ENCODE assay signal across 21 cellular contexts in genomic region chr3:32316319-32316718, GRCh38.
DNase-seq lines count a peak whose midpoint lies in the region; ATAC-seq, FAIRE-seq and TF ChIP-seq lines count a peak whose summit lies in the region.
"Had no signal": no experiment of that assay in that cellular context is flagged by ENCODE, and none has a peak within 500 bp of the region (broad histone marks: within the 10 kb centered on the region; RNA-seq: fewer than 3 reads in every experiment).

No MANE protein-coding gene starts in this region.

- in situ Hi-C loops in HepG2 (cut with HindIII; ENCODE audit: extremely low pct_ligation_motif_present, low pct_unique_long_range_greater_than_20kb) = no loop called here

- H3K4me3 Mint-ChIP-seq in mesothelial cell of epicardium = no peak overlapping the region
- H3K4me3 Mint-ChIP-seq: CD14-positive monocyte; CD8-positive, alpha-beta T cell had no signal

- H3K79me2 ChIP-seq in HepG2 (ENCODE audit: insufficient read depth, low read length) = peaks cover 3% of the 10 kb centered on the region

- H2AFZ ChIP-seq in HepG2 (ENCODE audit: low read length) = no peak overlapping the region

- CTCF ChIA-PET in HepG2 (lab: Yijun Ruan, JAX; ENCODE audit: low intra/inter-chr PET ratio, low total read pairs) = no interaction called here

- intact Hi-C loops in HepG2 (cut with micrococcal nuclease; ENCODE audit: unreplicated experiment) (no loop called here), right lobe of liver (cut with DNase I) (no loop called here), ovary (cut with DNase I) (no loop called here)

- H3K9me3 ChIP-seq in HepG2 (ENCODE audit: low read length) (no peaks in the 10 kb centered on the region), right lobe of liver (no peaks in the 10 kb centered on the region), ovary (no peaks in the 10 kb centered on the region)

- peak overlapping the region; percentile 35 for H3K27ac ChIP-seq in HepG2 (ENCODE audit: extremely low read length, insufficient read depth, low read length)
- H3K27ac ChIP-seq in right lobe of liver = no peak overlapping the region
- no peak overlapping the region for H3K27ac ChIP-seq in ovary
- H3K27ac ChIP-seq: HL-60 had no signal

- H3K9ac ChIP-seq in HepG2 (ENCODE audit: insufficient read depth, low read depth, low read length) = no peak overlapping the region

- POLR2A ChIA-PET in HepG2 (lab: Yijun Ruan, JAX) = interaction anchor here (0.9 kb wide), 1 partner anchor 12 kb away, joined by 3 read pairs; no protein-coding TSS in a partner anchor

- ATAC-seq in HepG2 = peak; percentile 73
- ATAC-seq in right lobe of liver = no peak
- ATAC-seq: CD8-positive, alpha-beta T cell; HCT116; K562 had no signal

- H3K27me3 ChIP-seq in HepG2 (ENCODE audit: control insufficient read depth in 1 of 2, insufficient read depth in 2 of 2, low read length in 2 of 2) (no peaks in the 10 kb centered on the region), right lobe of liver (no peaks in the 10 kb centered on the region), ovary (no peaks in the 10 kb centered on the region)

- no peaks in the 10 kb centered on the region for H3K36me3 ChIP-seq in HepG2 (replicated peaks in 1 of 2; ENCODE audit: control insufficient read depth in 1 of 2, insufficient read depth in 2 of 2, low read length in 2 of 2)
- no peaks in the 10 kb centered on the region for H3K36me3 ChIP-seq in right lobe of liver
- no peaks in the 10 kb centered on the region for H3K36me3 ChIP-seq in ovary

- peak overlapping the region; percentile 42; the same call in 1 of the 2 replicates for H3K4me2 ChIP-seq in HepG2 (ENCODE audit: low read depth, low read length)

- BruUV-seq in HepG2 (replicated peaks; lab: Mats Ljungman, UMichigan) = no TSS peak

- no peak for TF ChIP-seq EP300 in HepG2 (IDR thresholded peaks at IDR 0.05; ENCODE audit: low read depth in 2 of 2, low read length in 2 of 2)
- no peak for TF ChIP-seq EP300 in HepG2 (CRISPR knock-in tag; IDR thresholded peaks at IDR 0.05; ENCODE audit: borderline replicate concordance)
- no peak for TF ChIP-seq EP300 in ovary (IDR thresholded peaks at IDR 0.05)

- TF ChIP-seq POLR2A in HepG2 (IDR thresholded peaks at IDR 0.05; ENCODE audit: insufficient read depth in 1 of 2, low read depth in 2 of 2, low read length in 2 of 2) (no peak), right lobe of liver (IDR thresholded peaks at IDR 0.05) (no peak), ovary (IDR thresholded peaks at IDR 0.05) (no peak)

- WGBS in HepG2 (ENCODE audit: low lambda C conversion rate) = 32% methylated on average over 2 of the region's 2 CpGs
- WGBS in right lobe of liver (ENCODE audit: insufficient coverage, low coverage, low lambda C conversion rate, missing lambda C conversion rate) = 65% methylated on average over 2 of the region's 2 CpGs
- WGBS in ovary, 3 donors = 66 to 70% (median 66%) methylated on average over 2 of the region's 2 CpGs

- peak overlapping the region; percentile 11 for H3K27ac Mint-ChIP-seq in mesothelial cell of epicardium
- H3K27ac Mint-ChIP-seq: CD14-positive monocyte; CD8-positive, alpha-beta T cell had no signal

- 0 out of 2 replicates have a peak, but pooled peaks cover 3% of the 10 kb centered on the region for H4K20me1 ChIP-seq in HepG2 (ENCODE audit: insufficient read depth, low read length)

- H3K4me3 ChIP-seq in HepG2 (replicated peaks in 1 of 3; ENCODE audit: insufficient read depth in 1 of 3, low read depth in 2 of 3, low read length in 3 of 3) (no peak overlapping the region), right lobe of liver (no peak overlapping the region), ovary (no peak overlapping the region)
- H3K4me3 ChIP-seq: K562 had no signal

- peaks cover 21% of the 10 kb centered on the region for H3K4me1 Mint-ChIP-seq in mesothelial cell of epicardium

- H3K36me3 Mint-ChIP-seq in mesothelial cell of epicardium = no peaks in the 10 kb centered on the region
- H3K36me3 Mint-ChIP-seq: CD14-positive monocyte; CD8-positive, alpha-beta T cell had no signal

- TF ChIP-seq CTCF in HepG2 (CRISPR knock-in tag; IDR thresholded peaks at IDR 0.05) (no peak), right lobe of liver (IDR thresholded peaks at IDR 0.05) (no peak), mesothelial cell of epicardium (IDR thresholded peaks at IDR 0.05; ENCODE audit: unreplicated experiment) (no peak), ovary (IDR thresholded peaks at IDR 0.05) (no peak)

- no peak for TF ChIP-seq RAD21 in HepG2 (CRISPR knock-in tag; IDR thresholded peaks at IDR 0.05)

- H3K27me3 Mint-ChIP-seq in mesothelial cell of epicardium (ENCODE audit: low read depth) = no peaks in the 10 kb centered on the region

- H3K9me3 Mint-ChIP-seq in mesothelial cell of epicardium = no peaks in the 10 kb centered on the region
- H3K9me3 Mint-ChIP-seq: CD14-positive monocyte; CD8-positive, alpha-beta T cell had no signal

- peaks cover 58% of the 10 kb centered on the region for H3K4me1 ChIP-seq in HepG2 (ENCODE audit: insufficient read depth, low read length)
- H3K4me1 ChIP-seq in right lobe of liver = peaks cover 0 to 3% (median 0%) of the 10 kb centered on the region in 4 donors
- peaks cover 3% of the 10 kb centered on the region for H3K4me1 ChIP-seq in ovary (ENCODE audit: insufficient read depth)

- no peak for FAIRE-seq in HepG2 (lab: Jason Lieb, UNC)
- FAIRE-seq: A204.1, G401.6, GM12892, GM19239, H54, K562 had no signal

- DNase-seq in HepG2 (ENCODE audit: low spot score) = peak; percentile 63
- DNase-seq in right lobe of liver = no peak
- no peak for DNase-seq in mesothelial cell of epicardium (ENCODE audit: low spot score in 2 of 2, unreplicated experiment in 2 of 2)
- peak; percentile 74 for DNase-seq in renal cortical epithelial cell (ENCODE audit: low read depth)
- no peak for DNase-seq in activated naive CD4-positive, alpha-beta T cell treated with Interleukin-2 at 50 U/mL for 16 hours
- no peak for DNase-seq in glomerular visceral epithelial cell (ENCODE audit: extremely low spot score)
- DNase-seq in ovary = no peak
- DNase-seq: CD8-positive, alpha-beta T cell; COR-L47; DMS153; DMS79 treated with DMSO at 0.1 percent for 48 hours; EL had no signal

TF ChIP-seq in HepG2, 621 proteins besides CTCF, POLR2A, EP300 and RAD21 (continues in another document):
- TF ChIP-seq MXD1 (CRISPR knock-in tag; IDR thresholded peaks at IDR 0.05) (no peak), CREBL2 (CRISPR knock-in tag; IDR thresholded peaks at IDR 0.05; ENCODE audit: borderline replicate concordance) (no peak), TARDBP (CRISPR knock-in tag; IDR thresholded peaks at IDR 0.05) (no peak), ZNF256 (CRISPR knock-in tag; conservative IDR thresholded peaks at IDR 0.05) (no peak), SOX6 (IDR thresholded peaks at IDR 0.05) (no peak), SOX6 (CRISPR knock-in tag; IDR thresholded peaks at IDR 0.05) (peak; percentile 71), KAT2B (IDR thresholded peaks at IDR 0.05; ENCODE audit: borderline replicate concordance, low read depth, low read length) (no peak), ZNF709 (CRISPR knock-in tag; IDR thresholded peaks at IDR 0.05) (no peak), ZNF142 (CRISPR knock-in tag; IDR thresholded peaks at IDR 0.05) (no peak), IKZF1 (IDR thresholded peaks at IDR 0.05) (no peak), FLYWCH1 (CRISPR knock-in tag; IDR thresholded peaks at IDR 0.05) (no peak), SIX4 (CRISPR knock-in tag; IDR thresholded peaks at IDR 0.05) (no peak), HMGA1 (CRISPR knock-in tag; conservative IDR thresholded peaks at IDR 0.05) (no peak), ZNF264 (CRISPR knock-in tag; IDR thresholded peaks at IDR 0.05) (no peak)

Comparison
In these comparisons a context has a peak if more than half of its experiments do, and no peak if none do; other contexts are left out.
1. DNase-seq: peak in HepG2 (single experiment) and renal cortical epithelial cell (single experiment); none in right lobe of liver (0 of 3), mesothelial cell of epicardium (0 of 2), activated naive CD4-positive, alpha-beta T cell treated with Interleukin-2 at 50 U/mL for 16 hours (single experiment), glomerular visceral epithelial cell (single experiment) and ovary (0 of 5).